In the genomic region with DNA sequence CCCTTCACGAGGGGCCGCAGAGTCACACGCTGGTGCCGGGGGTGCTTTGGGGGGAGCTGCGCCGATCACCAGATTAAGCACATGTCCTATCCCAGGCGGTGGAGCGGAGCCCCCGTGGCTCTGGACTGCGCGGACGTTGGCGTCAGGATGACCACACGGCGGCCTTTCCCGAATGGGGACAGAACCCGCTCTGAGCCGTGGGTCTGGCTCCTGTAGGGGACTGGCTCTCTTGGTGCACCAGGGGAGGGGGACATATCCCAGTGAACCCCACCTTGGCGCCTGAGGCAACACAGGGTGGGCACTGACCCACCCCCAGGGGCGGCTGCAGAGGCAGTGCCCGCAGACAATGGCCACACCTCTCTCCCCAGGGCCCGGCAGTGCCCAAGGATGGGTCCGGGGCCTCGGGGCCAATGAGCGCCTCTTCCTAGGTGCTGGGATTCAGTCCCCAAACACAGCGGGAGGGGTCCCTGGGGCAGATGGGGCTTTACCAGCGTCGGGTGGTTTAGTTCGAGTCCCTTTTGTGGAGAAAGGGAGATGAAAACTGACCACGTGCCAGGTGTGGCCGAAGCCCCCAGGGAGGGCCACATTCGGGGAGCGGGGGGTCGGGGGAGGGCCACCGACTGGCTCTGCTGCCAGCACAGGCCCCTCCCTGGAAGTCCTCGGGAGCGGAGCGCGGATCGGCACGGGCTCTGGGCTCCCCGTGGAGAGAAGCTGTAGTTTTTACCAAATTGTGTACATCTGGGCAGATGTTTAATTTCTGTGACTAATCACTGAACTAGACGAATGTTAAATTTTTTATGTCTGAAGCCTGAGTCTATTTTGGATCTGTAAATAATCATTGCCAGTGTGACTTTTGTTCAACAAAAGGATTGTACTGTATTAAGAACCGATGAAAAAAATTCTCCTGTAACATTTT, we compare ENCODE assay signal across 16 cellular contexts. TPM values are rescaled to one million over a fixed set of nuclear protein-coding genes. Genes with fewer than 3 reads are reported as not detected.
DNase-seq lines count a peak whose midpoint lies in the region; ATAC-seq and TF ChIP-seq lines count a peak whose summit lies in the region.
"Had no signal": no experiment of that assay in that cellular context is flagged by ENCODE, and none has a peak within 500 bp of the region (broad histone marks: within the 10 kb centered on the region; RNA-seq: fewer than 3 reads in every experiment).

No MANE protein-coding gene starts in this region.

- no peak overlapping the region for H2BK120ac ChIP-seq in H9 (ENCODE audit: low read depth, low read length, poor library complexity, severe bottlenecking)

- H3K23me2 ChIP-seq in H9 (ENCODE audit: insufficient read length, low read depth, low read length, poor library complexity, severe bottlenecking), result no peaks in the 10 kb centered on the region

- H3K18ac ChIP-seq in H9 (ENCODE audit: insufficient read length, low read depth, low read length), result no peak overlapping the region

- no peak overlapping the region for H3K4ac ChIP-seq in H9 (ENCODE audit: low read depth, low read length)

- H3K56ac ChIP-seq in H9 (ENCODE audit: insufficient read length, low read depth, low read length), result no peak overlapping the region

- H3T11ph ChIP-seq in H9 (ENCODE audit: low read length), result no peak overlapping the region

- H3K27me3 ChIP-seq in H9 (ENCODE audit: insufficient read depth, low read length) (no peaks in the 10 kb centered on the region), gastrocnemius medialis (no peaks in the 10 kb centered on the region)
- H3K27me3 ChIP-seq: adrenal gland, upper lobe of left lung had no signal

- no peak overlapping the region for H4K5ac ChIP-seq in H9 (ENCODE audit: insufficient read length, low read depth, low read length)

- ATAC-seq in gastrocnemius medialis (no peak), left colon (no peak), GM21447 (IDR thresholded peaks at IDR 0.05; ENCODE audit: unreplicated experiment) (no peak)
- ATAC-seq: activated T-cell treated with anti-CD3 and anti-CD28 coated beads, Interleukin-2, amount 50 U/mL, for 4 hours had no signal

- no peak overlapping the region for H4K8ac ChIP-seq in H9 (replicated peaks; ENCODE audit: insufficient read length, low read depth, low read length)

- no peak overlapping the region for H3K23ac ChIP-seq in H9 (ENCODE audit: insufficient read length, low read depth, low read length)

- no peak overlapping the region; the same call in 1 of the 2 replicates for H3K14ac ChIP-seq in H9 (ENCODE audit: insufficient read depth, low read length)

- CTCF ChIA-PET in activated naive CD4-positive, alpha-beta T cell treated with anti-CD3 and anti-CD28 coated beads for 36 hours (lab: Charles Lee), result interaction anchor here (0.6 kb wide), 1 partner anchor 66 kb away, joined by 4 read pairs; no protein-coding TSS in a partner anchor

- no peak overlapping the region for H2BK15ac ChIP-seq in H9 (ENCODE audit: low read depth, low read length)

- no peak overlapping the region for H2BK5ac ChIP-seq in H9 (ENCODE audit: insufficient read length, low read length)

- no peak overlapping the region for H3K9ac ChIP-seq in H9 (ENCODE audit: extremely low read depth, insufficient read length, low read length)

- no peak overlapping the region for H4K91ac ChIP-seq in H9 (ENCODE audit: insufficient read length, low read depth, low read length)

- no peak overlapping the region for H3K4me2 ChIP-seq in H9 (ENCODE audit: insufficient read depth, insufficient read length, low read length)

- TF ChIP-seq CTCF in H9 (conservative IDR thresholded peaks at IDR 0.05) (no peak), gastrocnemius medialis (IDR thresholded peaks at IDR 0.05 in 4 of 5, conservative IDR thresholded peaks at IDR 0.05 in 1 of 5) (no peak), CD14-positive monocyte (IDR thresholded peaks at IDR 0.05) (no peak)

- no peak overlapping the region for H3K4me3 ChIP-seq in gastrocnemius medialis
- H3K4me3 ChIP-seq: adrenal gland, upper lobe of left lung had no signal

- WGBS in H9 (ENCODE audit: extremely low coverage, insufficient read length, low lambda C conversion rate), result no CpG with 5 or more reads among the region's 44 CpGs

- no peak overlapping the region for H2BK20ac ChIP-seq in H9 (ENCODE audit: low read depth, low read length, poor library complexity, severe bottlenecking)

- no peak for DNase-seq in activated naive CD4-positive, alpha-beta T cell treated with anti-CD3 and anti-CD28 coated beads for 36 hours
- DNase-seq in activated naive CD4-positive, alpha-beta T cell treated with Interleukin-2 at 50 U/mL for 16 hours, result no peak
- DNase-seq in H9 (no peak), epidermal melanocyte (ENCODE audit: insufficient read length, low spot score) (peak; percentile 33), gastrocnemius medialis (no peak), left colon (no peak), CD14-positive monocyte (ENCODE audit: low spot score) (no peak)
- DNase-seq: activated CD4-positive, alpha-beta memory T cell treated with anti-CD3 and anti-CD28 coated beads for 36 hours; activated T-cell treated with anti-CD3 and anti-CD28 coated beads, Interleukin-2, amount 50 U/mL, for 4 hours; adrenal gland; EL; naive B cell; NCI-H2029; NCI-H446 treated with DMSO at 0.1 percent for 48 hours had no signal

- no peaks in the 10 kb centered on the region for H3K79me2 ChIP-seq in H9 (ENCODE audit: insufficient read depth, low read length)

- H2AFZ ChIP-seq in H9 (ENCODE audit: low read length), result no peak overlapping the region

- TF ChIP-seq POLR2A in gastrocnemius medialis (IDR thresholded peaks at IDR 0.05), result no peak

- H3K9me3 ChIP-seq in H9 (ENCODE audit: control insufficient read depth, low read depth, low read length), result no peaks in the 10 kb centered on the region
- no peaks in the 10 kb centered on the region for H3K9me3 ChIP-seq in gastrocnemius medialis
- H3K9me3 ChIP-seq: adrenal gland, upper lobe of left lung had no signal

- H3K27ac Mint-ChIP-seq in activated naive CD4-positive, alpha-beta T cell treated with anti-CD3 and anti-CD28 coated beads for 36 hours, result peak overlapping the region; percentile 50
- peak overlapping the region in 2 of 3 experiments; percentile 67 to 89; a peak in 3 of 7 replicates for H3K27ac Mint-ChIP-seq in H9
- peak overlapping the region in 2 of 7 donors; percentile 82 to 86 for H3K27ac Mint-ChIP-seq in CD14-positive monocyte
- H3K27ac Mint-ChIP-seq: activated CD4-positive, alpha-beta memory T cell treated with anti-CD3 and anti-CD28 coated beads for 36 hours had no signal

- no peak overlapping the region for H2AK5ac ChIP-seq in H9 (ENCODE audit: insufficient read length, low read length)

- H3K79me1 ChIP-seq in H9 (ENCODE audit: insufficient read depth, low read depth, low read length, poor library complexity, severe bottlenecking), result no peaks in the 10 kb centered on the region

- peaks cover 0 to 5% of the 10 kb centered on the region in 2 donors for H3K36me3 ChIP-seq in gastrocnemius medialis

- H3K27ac ChIP-seq in H9 (ENCODE audit: insufficient read length, low read depth, low read length) (no peak overlapping the region), gastrocnemius medialis (peak overlapping the region; percentile 43 to 80 (median 73))
- H3K27ac ChIP-seq: adrenal gland, upper lobe of left lung had no signal

- no peak overlapping the region for H3K4me3 Mint-ChIP-seq in activated naive CD4-positive, alpha-beta T cell treated with anti-CD3 and anti-CD28 coated beads for 36 hours
- H3K4me3 Mint-ChIP-seq in H9 (no peak overlapping the region), CD14-positive monocyte (no peak overlapping the region)
- H3K4me3 Mint-ChIP-seq: activated CD4-positive, alpha-beta memory T cell treated with anti-CD3 and anti-CD28 coated beads for 36 hours; activated T-cell treated with anti-CD3 and anti-CD28 coated beads, Interleukin-2, amount 50 U/mL, for 4 hours had no signal

- H3K4me1 ChIP-seq in H9 (ENCODE audit: insufficient read depth, low read length), result no peaks in the 10 kb centered on the region; the same call in 1 of the 2 replicates
- H3K4me1 ChIP-seq in gastrocnemius medialis, result peaks cover 17% of the 10 kb centered on the region in 2 donors
- H3K4me1 ChIP-seq: adrenal gland had no signal

- no peaks in the 10 kb centered on the region for H4K20me1 ChIP-seq in H9 (ENCODE audit: control insufficient read depth, insufficient read depth, insufficient read length)

- in situ Hi-C loops in gastrocnemius medialis (cut with MboI; ENCODE audit: low sequenced_read_pairs in 4 of 4), result loop anchor here in 1 of 4 donors (25.0 kb wide), 1 partner anchor 117 kb away; no protein-coding TSS in a partner anchor

- H3K4me1 Mint-ChIP-seq in activated naive CD4-positive, alpha-beta T cell treated with anti-CD3 and anti-CD28 coated beads for 36 hours (ENCODE audit: low read depth), result peaks cover 37% of the 10 kb centered on the region
- H3K4me1 Mint-ChIP-seq in H9 (peaks cover 1 to 3% of the 10 kb centered on the region in 2 experiments; a peak in 2 of 4 replicates), CD14-positive monocyte (peaks cover 26% of the 10 kb centered on the region)

- no peaks in the 10 kb centered on the region for H3K27me3 Mint-ChIP-seq in activated naive CD4-positive, alpha-beta T cell treated with anti-CD3 and anti-CD28 coated beads for 36 hours (ENCODE audit: low read depth)
- H3K27me3 Mint-ChIP-seq in H9 (ENCODE audit: low read depth) (no peaks in the 10 kb centered on the region), CD14-positive monocyte (ENCODE audit: low read depth in 3 of 3) (peaks cover 0 to 2% (median 0%) of the 10 kb centered on the region in 3 donors)
- H3K27me3 Mint-ChIP-seq: activated CD4-positive, alpha-beta memory T cell treated with anti-CD3 and anti-CD28 coated beads for 36 hours had no signal

- no peak overlapping the region for H2BK12ac ChIP-seq in H9 (ENCODE audit: insufficient read length, low read depth, low read length)

- intact Hi-C loops in activated naive CD4-positive, alpha-beta T cell treated with anti-CD3 and anti-CD28 coated beads for 36 hours (cut with micrococcal nuclease), result no loop called here
- intact Hi-C loops in gastrocnemius medialis (cut with DNase I; ENCODE audit: low total_unique reads) (loop anchor here (5.0 kb wide), 2 partner anchors 102 to 117 kb away; no protein-coding TSS in a partner anchor), left colon (cut with DNase I, micrococcal nuclease) (no loop called here), CD14-positive monocyte (cut with micrococcal nuclease) (no loop called here)

- H3K9me3 Mint-ChIP-seq in activated naive CD4-positive, alpha-beta T cell treated with anti-CD3 and anti-CD28 coated beads for 36 hours, result no peaks in the 10 kb centered on the region
- H3K9me3 Mint-ChIP-seq in H9 (no peaks in the 10 kb centered on the region), CD14-positive monocyte (peaks cover 0 to 3% (median 0%) of the 10 kb centered on the region in 7 donors)
- H3K9me3 Mint-ChIP-seq: activated CD4-positive, alpha-beta memory T cell treated with anti-CD3 and anti-CD28 coated beads for 36 hours; activated T-cell treated with anti-CD3 and anti-CD28 coated beads, Interleukin-2, amount 50 U/mL, for 4 hours; naive B cell had no signal

- H3K36me3 Mint-ChIP-seq in activated naive CD4-positive, alpha-beta T cell treated with anti-CD3 and anti-CD28 coated beads for 36 hours (ENCODE audit: low read depth), result peaks cover 11% of the 10 kb centered on the region
- 0 out of 7 replicates have a peak, but pooled peaks cover 0 to 3% (median 0%) of the 10 kb centered on the region in 3 experiments for H3K36me3 Mint-ChIP-seq in H9 (ENCODE audit: insufficient read depth in 1 of 3, low read depth in 3 of 3)
- H3K36me3 Mint-ChIP-seq in CD14-positive monocyte, result peaks cover 30 to 44% of the 10 kb centered on the region in 2 donors

RNA-seq across cellular contexts. Expression of a gene that starts 58.9 kb away (rescaled TPM):
- 10 to 100 TPM; 34.3 to 35.4 TPM for total RNA-seq in activated naive CD4-positive, alpha-beta T cell treated with anti-CD3 and anti-CD28 coated beads for 36 hours
- total RNA-seq in H9 (2021) (19.8 and 20.4 TPM in 2 replicates), gastrocnemius medialis (100 to 1,000 TPM in 1 of 4 donors, 10 to 100 TPM in 3; 16.7 to 106 (median 53.3) TPM), left colon (100 to 1,000 TPM; 178 to 213 TPM)
- polyA plus RNA-seq in CD14-positive monocyte, result 10 to 100 TPM in 1 of 2 donors, 1 to 10 TPM in 1; 9.5 to 12.6 TPM

RNA-seq across cellular contexts. Expression of a gene that starts 59.0 kb away (rescaled TPM):
- total RNA-seq in activated naive CD4-positive, alpha-beta T cell treated with anti-CD3 and anti-CD28 coated beads for 36 hours, result 10 to 100 TPM; 32.6 to 34.9 TPM
- total RNA-seq in H9 (2021), result 46.3 and 47.1 TPM in 2 replicates
- total RNA-seq in gastrocnemius medialis, result 10 to 100 TPM; 32.7 to 38.7 (median 34.8) TPM
- 10 to 100 TPM; 35.4 to 39.9 TPM for total RNA-seq in left colon
- polyA plus RNA-seq in CD14-positive monocyte, result 10 to 100 TPM; 22.4 to 24.5 TPM
